ENCODE assay signal across 11 cellular contexts in genomic region chrX:130566028-130566683, GRCh38.
"Had no signal": no experiment of that assay in that cellular context is flagged by ENCODE, and none has a peak within 500 bp of the region (broad histone marks: within the 10 kb centered on the region; RNA-seq: fewer than 3 reads in every experiment).

No MANE protein-coding gene starts in this region.

- H3K4me1 Mint-ChIP-seq: brain, immature natural killer cell had no signal

- DNase-seq: activated naive CD4-positive, alpha-beta T cell treated with anti-CD3 and anti-CD28 coated beads, Interleukin-2, amount 50 U/mL, for 16 hours; activated T-cell treated with anti-CD3 and anti-CD28 coated beads, Interleukin-2, amount 50 U/mL, for 1 hour; hypothalamus; immature natural killer cell; stimulated activated CD4-positive, alpha-beta T cell treated with anti-CD3 and anti-CD28 coated beads, Interleukin-15, amount 100 ng/mL, for 24 hours; stimulated activated CD4-positive, alpha-beta T cell treated with anti-CD3 and anti-CD28 coated beads, Interleukin-4, amount 100 ng/mL, for 24 hours had no signal

- H3K4me3 Mint-ChIP-seq: brain; dendritic cell treated with granulocyte-macrophage colony-stimulating factor and Interleukin-4, amounts not matched to agents 40 ng/mL and 50 ng/mL, for 4 days; immature natural killer cell; nephron; stimulated activated naive CD8-positive, alpha-beta T cell treated with anti-CD3 and anti-CD28 coated beads, Interleukin-15, Interleukin-2, amounts not matched to agents 100 ng/mL and 50 ng/mL, for 24 hours had no signal

- ATAC-seq: activated CD4-positive, CD25-positive, alpha-beta regulatory T cell treated with anti-CD3 and anti-CD28 coated beads, Interleukin-2, amount 50 U/mL, for 24 hours had no signal

- H3K27ac Mint-ChIP-seq: brain; dendritic cell treated with granulocyte-macrophage colony-stimulating factor and Interleukin-4, amounts not matched to agents 40 ng/mL and 50 ng/mL, for 4 days; immature natural killer cell; stimulated activated naive CD8-positive, alpha-beta T cell treated with anti-CD3 and anti-CD28 coated beads, Interleukin-15, Interleukin-2, amounts not matched to agents 100 ng/mL and 50 ng/mL, for 24 hours had no signal

- H3K9me3 Mint-ChIP-seq: dendritic cell treated with granulocyte-macrophage colony-stimulating factor and Interleukin-4, amounts not matched to agents 40 ng/mL and 50 ng/mL, for 4 days; immature natural killer cell; stimulated activated naive CD8-positive, alpha-beta T cell treated with anti-CD3 and anti-CD28 coated beads, Interleukin-15, Interleukin-2, amounts not matched to agents 100 ng/mL and 50 ng/mL, for 24 hours had no signal

- H3K36me3 Mint-ChIP-seq: brain, immature natural killer cell had no signal

- H3K27me3 Mint-ChIP-seq: dendritic cell treated with granulocyte-macrophage colony-stimulating factor and Interleukin-4, amounts not matched to agents 40 ng/mL and 50 ng/mL, for 4 days; stimulated activated naive CD8-positive, alpha-beta T cell treated with anti-CD3 and anti-CD28 coated beads, Interleukin-15, Interleukin-2, amounts not matched to agents 100 ng/mL and 50 ng/mL, for 24 hours had no signal
